Comparison of ENCODE assay signal across 26 cellular contexts in genomic region chr1:25653558-25653957, GRCh38.
"Had no signal": no experiment of that assay in that cellular context is flagged by ENCODE, and none has a peak within 500 bp of the region (broad histone marks: within the 10 kb centered on the region; RNA-seq: fewer than 3 reads in every experiment).

No MANE protein-coding gene starts in this region.

- H3K9me3 ChIP-seq: adrenal gland, ascending aorta, lower lobe of right lung, ovary, prostate gland, suprapubic skin, vagina had no signal

- H3K27me3 ChIP-seq: adrenal gland, ascending aorta, ovary, suprapubic skin, vagina had no signal

- H3K27me3 Mint-ChIP-seq: activated naive CD8-positive, alpha-beta T cell; stimulated activated naive CD8-positive, alpha-beta T cell treated with anti-CD3 and anti-CD28 coated beads, Interleukin-15, amount 100 ng/mL, for 72 hours had no signal

- H3K36me3 Mint-ChIP-seq: naive B cell had no signal

- H3K4me1 ChIP-seq: prostate gland had no signal

- FAIRE-seq: kidney had no signal

- H3K9me3 Mint-ChIP-seq: activated T-helper 1 cell treated with anti-CD3 and anti-CD28 coated beads, Interleukin-12 subunit alpha, Interleukin-12 subunit beta, Interleukin-2, Interleukin-4 antibody, amounts not matched to agents 30 ng/mL and 10 ng/mL and 1 ng/mL, durations not matched to agents 14 hours and 24 hours and 36 hours; naive B cell; stimulated activated naive CD8-positive, alpha-beta T cell treated with anti-CD3 and anti-CD28 coated beads, Interleukin-15, amount 100 ng/mL, for 72 hours; T-helper 2 cell treated with Interferon-gamma antibody and Interleukin-4, amounts not matched to agents 5 μg/mL and 100 μg/mL, for 36 hours had no signal

- H3K36me3 ChIP-seq: adrenal gland, ascending aorta, brain microvascular endothelial cell, lower lobe of right lung, ovary, prostate gland, suprapubic skin, vagina, WERI-Rb-1 had no signal

- H3K4me3 Mint-ChIP-seq: activated naive CD8-positive, alpha-beta T cell; activated T-helper 1 cell treated with anti-CD3 and anti-CD28 coated beads, Interleukin-12 subunit alpha, Interleukin-12 subunit beta, Interleukin-2, Interleukin-4 antibody, amounts not matched to agents 30 ng/mL and 10 ng/mL and 1 ng/mL, durations not matched to agents 14 hours and 24 hours and 36 hours; stimulated activated naive CD8-positive, alpha-beta T cell treated with anti-CD3 and anti-CD28 coated beads, Interleukin-15, amount 100 ng/mL, for 72 hours; T-helper 2 cell treated with Interferon-gamma antibody and Interleukin-4, amounts not matched to agents 5 μg/mL and 100 μg/mL, for 36 hours had no signal

- H3K4me3 ChIP-seq: adrenal gland, ascending aorta, lower lobe of right lung, ovary, prostate gland, suprapubic skin, vagina had no signal

- H3K27ac Mint-ChIP-seq: activated naive CD8-positive, alpha-beta T cell; activated T-helper 1 cell treated with anti-CD3 and anti-CD28 coated beads, Interleukin-12 subunit alpha, Interleukin-12 subunit beta, Interleukin-2, Interleukin-4 antibody, amounts not matched to agents 30 ng/mL and 10 ng/mL and 1 ng/mL, durations not matched to agents 14 hours and 24 hours and 36 hours; naive B cell; stimulated activated naive CD8-positive, alpha-beta T cell treated with anti-CD3 and anti-CD28 coated beads, Interleukin-15, amount 100 ng/mL, for 72 hours; T-helper 2 cell treated with Interferon-gamma antibody and Interleukin-4, amounts not matched to agents 5 μg/mL and 100 μg/mL, for 36 hours had no signal

- ATAC-seq: lower lobe of right lung; right cardiac atrium; stimulated activated naive CD8-positive, alpha-beta T cell treated with anti-CD3 and anti-CD28 coated beads, Interleukin-15, amount 100 ng/mL, for 72 hours had no signal

- H3K27ac ChIP-seq: ascending aorta, brain microvascular endothelial cell, lower lobe of right lung, prostate gland, suprapubic skin, vagina, WERI-Rb-1 had no signal

- DNase-seq: activated CD4-positive, alpha-beta T cell treated with anti-CD3 and anti-CD28 coated beads, Interleukin-2, amount 50 U/mL, for 1 hour; activated CD4-positive, CD25-positive, alpha-beta regulatory T cell treated with anti-CD3 and anti-CD28 coated beads, Interleukin-2, amount 50 U/mL, for 72 hours; activated gamma-delta T cell treated with Interleukin-2 at 50 U/mL for 16 hours; brain microvascular endothelial cell; caudate nucleus; dermis blood vessel endothelial cell; effector memory CD4-positive, alpha-beta T cell; foreskin melanocyte; kidney; lower lobe of right lung; mesendoderm; naive B cell; stimulated activated CD4-positive, alpha-beta T cell treated with anti-CD3 and anti-CD28 coated beads, Interleukin-1b, Interleukin-23, amount 100 ng/mL, for 48 hours; stimulated activated naive CD8-positive, alpha-beta T cell treated with anti-CD3 and anti-CD28 coated beads, Interleukin-15, amount 100 ng/mL, for 72 hours; trophoblast cell; WERI-Rb-1 had no signal
